ENCODE assay signal across 8 cellular contexts in genomic region chr16:29469660-29470059, GRCh38. TPM values are rescaled to one million over a fixed set of nuclear protein-coding genes. Genes with fewer than 3 reads are reported as not detected.
DNase-seq lines count a peak whose midpoint lies in the region; ATAC-seq and TF ChIP-seq lines count a peak whose summit lies in the region.
"Not testable (repeated sequence)": the region's sequence is repeated elsewhere in the genome, so short reads cannot be mapped to it uniquely, and the experiment has no call there.

No MANE protein-coding gene starts in this region.

- H3K9me3 ChIP-seq in WERI-Rb-1 (ENCODE audit: severe bottlenecking); breast epithelium; heart right ventricle; tibial nerve: not testable (repeated sequence)

- WGBS in heart right ventricle, 2 donors, result 35 to 56% methylated on average over 5 of the region's 6 CpGs
- WGBS in tibial nerve, 2 donors, result 14 to 20% methylated on average over 4 to 6 of the region's 6 CpGs

- H2AFZ ChIP-seq in GM23338, result not testable (repeated sequence)

- H3K4me3 Mint-ChIP-seq in GM23338, result not testable (repeated sequence)
- peak overlapping the region in 6 of 10 donors; percentile 30 to 68 (median 52) for H3K4me3 Mint-ChIP-seq in naive thymus-derived CD8-positive, alpha-beta T cell

- POLR2A ChIA-PET in naive thymus-derived CD8-positive, alpha-beta T cell (lab: Charles Lee), result not testable (repeated sequence)

- TF ChIP-seq POLR2A in breast epithelium (IDR thresholded peaks at IDR 0.05); tibial nerve (IDR thresholded peaks at IDR 0.05): not testable (repeated sequence)

- H3K4me1 ChIP-seq in GM23338 (ENCODE audit: insufficient read depth); breast epithelium; heart right ventricle; tibial nerve: not testable (repeated sequence)

- H3K36me3 Mint-ChIP-seq in GM23338 (ENCODE audit: low read depth); naive thymus-derived CD8-positive, alpha-beta T cell: not testable (repeated sequence)

- TF ChIP-seq EP300 in tibial nerve (IDR thresholded peaks at IDR 0.05), result not testable (repeated sequence)

- not testable (repeated sequence) for H3K27me3 Mint-ChIP-seq in GM23338 (ENCODE audit: insufficient read depth, low read depth, poor library complexity); naive thymus-derived CD8-positive, alpha-beta T cell

- not testable (repeated sequence) for H3K36me3 ChIP-seq in GM23338 (ENCODE audit: insufficient read depth); WERI-Rb-1; breast epithelium; heart right ventricle; tibial nerve

- not testable (repeated sequence) for H3K9me3 Mint-ChIP-seq in GM23338; naive thymus-derived CD8-positive, alpha-beta T cell

- H3K4me1 Mint-ChIP-seq in GM23338; naive thymus-derived CD8-positive, alpha-beta T cell: not testable (repeated sequence)

- not testable (repeated sequence) for H3K27me3 ChIP-seq in GM23338 (ENCODE audit: insufficient read depth); WERI-Rb-1 (ENCODE audit: insufficient read depth, low read depth, severe bottlenecking); breast epithelium; heart right ventricle; tibial nerve

- not testable (repeated sequence) for H3K4me3 ChIP-seq in GM23338; WERI-Rb-1 (ENCODE audit: low read depth, low read length)
- H3K4me3 ChIP-seq in breast epithelium (peak overlapping the region in 1 of 3 donors; percentile 50), heart right ventricle (peak overlapping the region in 5 of 10 donors; percentile 25 to 41 (median 35)), tibial nerve (peak overlapping the region in 1 of 4 donors; percentile 29)

- not testable (repeated sequence) for H3K27ac Mint-ChIP-seq in GM23338
- H3K27ac Mint-ChIP-seq in naive thymus-derived CD8-positive, alpha-beta T cell, result peak overlapping the region in 5 of 10 donors; percentile 18 to 81 (median 72)

- H3K4me2 ChIP-seq in GM23338, result not testable (repeated sequence)

- not testable (repeated sequence) for TF ChIP-seq CTCF in GM23338 (conservative IDR thresholded peaks at IDR 0.05; ENCODE audit: low read depth in 2 of 2); WERI-Rb-1 (IDR thresholded peaks at IDR 0.05; ENCODE audit: low read depth, low read length); breast epithelium (IDR thresholded peaks at IDR 0.05); tibial nerve (IDR thresholded peaks at IDR 0.05)
- TF ChIP-seq CTCF in heart right ventricle (IDR thresholded peaks at IDR 0.05), result peak in 1 of 9 donors; percentile 10

- H3K79me2 ChIP-seq in GM23338 (replicated peaks; ENCODE audit: insufficient read depth), result not testable (repeated sequence)

- not testable (repeated sequence) for H3K27ac ChIP-seq in GM23338 (ENCODE audit: low read depth); WERI-Rb-1
- peak overlapping the region in 1 of 2 donors; percentile 79 for H3K27ac ChIP-seq in breast epithelium
- H3K27ac ChIP-seq in heart right ventricle, result peak overlapping the region in 8 of 10 donors; percentile 49 to 88 (median 76)
- H3K27ac ChIP-seq in tibial nerve, result peak overlapping the region in 1 of 4 donors; percentile 56

- ATAC-seq in GM23338 (peak; percentile 8), heart right ventricle (peak; percentile 85 to 90 (median 88))
- ATAC-seq in naive thymus-derived CD8-positive, alpha-beta T cell, result peak; percentile 13 to 61

- H3F3A ChIP-seq in GM23338 (replicated peaks; ENCODE audit: low read depth), result not testable (repeated sequence)

- not testable (repeated sequence) for H4K20me1 ChIP-seq in GM23338 (replicated peaks; ENCODE audit: insufficient read depth)

- not testable (repeated sequence) for H3K9me2 ChIP-seq in GM23338 (ENCODE audit: insufficient read depth)

- intact Hi-C loops in breast epithelium (cut with DNase I; ENCODE audit: low total_unique reads); heart right ventricle (cut with DNase I): not testable (repeated sequence)

- not testable (repeated sequence) for DNase-seq in GM23338 (ENCODE audit: low spot score)
- DNase-seq in WERI-Rb-1 (peak; percentile 5), activated T-cell treated with anti-CD3 and anti-CD28 coated beads for 4 hours (peak; percentile 23), breast epithelium (ENCODE audit: low spot score in 2 of 2) (peak; percentile 90 to 98), heart right ventricle (peak; percentile 72 to 84), tibial nerve (ENCODE audit: low spot score in 2 of 2) (peak; percentile 53 to 73)
- DNase-seq in naive thymus-derived CD8-positive, alpha-beta T cell, result peak in 6 of 10 donors; percentile 1 to 59 (median 24)
- DNase-seq in stimulated activated CD4-positive, alpha-beta T cell treated with anti-CD3 and anti-CD28 coated beads, Interleukin-15, amount 100 ng/mL, for 24 hours, result peak; percentile 48

RNA-seq across cellular contexts. Expression of gene SULT1A4, which starts 9.9 kb away (rescaled TPM):
- 3.9 and 8.5 TPM in 2 replicates for total RNA-seq in GM23338 (2014; rRNA removed; shearing (Covaris generic))
- polyA plus RNA-seq in GM23338 (2016; fragmentation: Nextera tagmentation; extraction: Ambion mirVana) (4.2 and 9.4 TPM in 2 replicates), heart right ventricle (10 to 100 TPM; 19.2 to 22.9 TPM)
- total RNA-seq in breast epithelium (10 to 100 TPM; 11.1 to 15.4 (median 15.2) TPM), heart right ventricle (10 to 100 TPM in 2 of 10 donors, 1 to 10 TPM in 7, under 1 TPM in 1; 0.32 to 12.6 (median 7.7) TPM), tibial nerve (10 to 100 TPM in 2 of 4 donors, 1 to 10 TPM in 2; 3.5 to 14.4 (median 9.9) TPM)
- total RNA-seq in naive thymus-derived CD8-positive, alpha-beta T cell, result 1 to 10 TPM; 1.8 to 2.0 TPM
- under 1 TPM in 1 of 3 donors, not detected in 2; 0.82 TPM for polyA plus RNA-seq in naive thymus-derived CD8-positive, alpha-beta T cell

RNA-seq across cellular contexts. Expression of gene SLX1B, which starts 15.3 kb away (rescaled TPM):
- total RNA-seq in GM23338 (2014; rRNA removed; shearing (Covaris generic)), result 62.6 and 65.9 TPM in 2 replicates
- polyA plus RNA-seq in GM23338 (2016; fragmentation: Nextera tagmentation; extraction: Ambion mirVana), result 2.8 and 2.9 TPM in 2 replicates
- total RNA-seq in breast epithelium, result 10 to 100 TPM; 11.7 to 14.1 (median 12.6) TPM
- total RNA-seq in heart right ventricle, result 10 to 100 TPM in 4 of 10 donors, 1 to 10 TPM in 6; 2.5 to 15.2 (median 6.9) TPM
- polyA plus RNA-seq in heart right ventricle, result 10 to 100 TPM; 21.4 to 36.6 TPM
- total RNA-seq in naive thymus-derived CD8-positive, alpha-beta T cell, result 10 to 100 TPM; 36.1 to 47.8 TPM
- 1 to 10 TPM; 3.6 to 9.4 (median 7.8) TPM for polyA plus RNA-seq in naive thymus-derived CD8-positive, alpha-beta T cell
- total RNA-seq in tibial nerve, result 10 to 100 TPM in 3 of 4 donors, 1 to 10 TPM in 1; 9.3 to 34.5 (median 16.1) TPM

RNA-seq across cellular contexts. Expression of gene BOLA2, which starts 15.5 kb away (rescaled TPM):
- 22.1 and 25.4 TPM in 2 replicates for total RNA-seq in GM23338 (2014; rRNA removed; shearing (Covaris generic))
- polyA plus RNA-seq in GM23338 (2016; fragmentation: Nextera tagmentation; extraction: Ambion mirVana), result 30.0 and 39.6 TPM in 2 replicates
- 10 to 100 TPM; 15.4 to 16.2 (median 16.2) TPM for total RNA-seq in breast epithelium
- 1 to 10 TPM; 2.4 to 4.5 (median 3.4) TPM for total RNA-seq in heart right ventricle
- polyA plus RNA-seq in heart right ventricle, result 10 to 100 TPM; 21.6 to 35.7 TPM
- total RNA-seq in naive thymus-derived CD8-positive, alpha-beta T cell, result 1 to 10 TPM; 7.5 to 9.5 TPM
- polyA plus RNA-seq in naive thymus-derived CD8-positive, alpha-beta T cell, result 10 to 100 TPM in 2 of 3 donors, 1 to 10 TPM in 1; 8.1 to 34.0 (median 33.3) TPM
- total RNA-seq in tibial nerve, result 10 to 100 TPM; 14.2 to 30.3 (median 22.1) TPM

RNA-seq across cellular contexts. Expression of gene NPIPB12, which starts 36.5 kb away (rescaled TPM):
- total RNA-seq in GM23338 (2014; rRNA removed; shearing (Covaris generic)), result 17.6 and 66.2 TPM in 2 replicates
- polyA plus RNA-seq in GM23338 (2016; fragmentation: Nextera tagmentation; extraction: Ambion mirVana) (64.6 and 72.8 TPM in 2 replicates), heart right ventricle (100 to 1,000 TPM in 1 of 2 donors, 10 to 100 TPM in 1; 15.3 to 107 TPM)
- total RNA-seq in breast epithelium (10 to 100 TPM; 49.5 to 84.9 (median 77.8) TPM), heart right ventricle (10 to 100 TPM in 9 of 10 donors, 1 to 10 TPM in 1; 9.4 to 23.6 (median 19.0) TPM), tibial nerve (100 to 1,000 TPM in 3 of 4 donors, 10 to 100 TPM in 1; 62.6 to 164 (median 107) TPM)
- 100 to 1,000 TPM; 139 to 160 TPM for total RNA-seq in naive thymus-derived CD8-positive, alpha-beta T cell
- 1 to 10 TPM; 1.9 to 5.0 (median 2.5) TPM for polyA plus RNA-seq in naive thymus-derived CD8-positive, alpha-beta T cell

Comparison
In these comparisons a context has a peak if more than half of its experiments do, and no peak if none do; other contexts are left out.
1. ATAC-seq: peak in every context shown above with its lines; median percentile 88 in heart right ventricle; 37 in naive thymus-derived CD8-positive, alpha-beta T cell; 8 in GM23338.